ENCODE assay signal across 2 cellular contexts in genomic region chr17:83056583-83057396, GRCh38.
TF ChIP-seq lines count a peak whose summit lies in the region.

No MANE protein-coding gene starts in this region.

TF ChIP-seq in A549, 52 proteins besides CTCF, POLR2A, EP300 and RAD21:
- TF ChIP-seq ZFP36 (IDR thresholded peaks at IDR 0.05; ENCODE audit: borderline replicate concordance, partially characterized antibody) = no peak
- TF ChIP-seq FOXS1 (CRISPR knock-in tag; IDR thresholded peaks at IDR 0.05) = no peak
- TF ChIP-seq NR3C1 (IDR thresholded peaks at IDR 0.05) = no peak
- no peak for TF ChIP-seq HES2 (IDR thresholded peaks at IDR 0.05)
- no peak for TF ChIP-seq RFX5 (IDR thresholded peaks at IDR 0.05)
- TF ChIP-seq USF2 (IDR thresholded peaks at IDR 0.05) = no peak
- TF ChIP-seq RNF2 (IDR thresholded peaks at IDR 0.05; ENCODE audit: borderline replicate concordance, low read depth) = no peak
- TF ChIP-seq SMC3 (IDR thresholded peaks at IDR 0.05) = no peak
- no peak for TF ChIP-seq RARB (CRISPR knock-in tag; IDR thresholded peaks at IDR 0.05)
- TF ChIP-seq ZC3H11A (IDR thresholded peaks at IDR 0.05) = no peak
- TF ChIP-seq POLR2AphosphoS2 (conservative IDR thresholded peaks at IDR 0.05; ENCODE audit: low read length) = no peak
- no peak for TF ChIP-seq BHLHE40 (IDR thresholded peaks at IDR 0.05; ENCODE audit: low read depth, low read length)
- no peak for TF ChIP-seq KDM5A (IDR thresholded peaks at IDR 0.05)
- no peak for TF ChIP-seq FOSB (CRISPR knock-in tag; IDR thresholded peaks at IDR 0.05)
- no peak for TF ChIP-seq HOXB5 (CRISPR knock-in tag; IDR thresholded peaks at IDR 0.05)
- no peak for TF ChIP-seq EHF (CRISPR knock-in tag; IDR thresholded peaks at IDR 0.05)

TF ChIP-seq in K562, 482 proteins besides CTCF, POLR2A, EP300 and RAD21:
- peak in 1 of 2 experiments; percentile 23 for TF ChIP-seq E2F6 (IDR thresholded peaks at IDR 0.05; ENCODE audit: borderline replicate concordance in 1 of 2, extremely low read depth in 1 of 2, insufficient read depth in 1 of 2, insufficient read length in 1 of 2, low read depth in 1 of 2, low read length in 1 of 2, poor library complexity in 1 of 2, severe bottlenecking in 1 of 2)
- TF ChIP-seq NR2C1 (IDR thresholded peaks at IDR 0.05) = no peak
- no peak for TF ChIP-seq NR2C1 (tag; IDR thresholded peaks at IDR 0.05)
- 0 out of 2 replicates have a peak, but pooled peaks have one; percentile 14 for TF ChIP-seq ZFX (CRISPR knock-in tag; IDR thresholded peaks at IDR 0.05)
